In the genomic region with DNA sequence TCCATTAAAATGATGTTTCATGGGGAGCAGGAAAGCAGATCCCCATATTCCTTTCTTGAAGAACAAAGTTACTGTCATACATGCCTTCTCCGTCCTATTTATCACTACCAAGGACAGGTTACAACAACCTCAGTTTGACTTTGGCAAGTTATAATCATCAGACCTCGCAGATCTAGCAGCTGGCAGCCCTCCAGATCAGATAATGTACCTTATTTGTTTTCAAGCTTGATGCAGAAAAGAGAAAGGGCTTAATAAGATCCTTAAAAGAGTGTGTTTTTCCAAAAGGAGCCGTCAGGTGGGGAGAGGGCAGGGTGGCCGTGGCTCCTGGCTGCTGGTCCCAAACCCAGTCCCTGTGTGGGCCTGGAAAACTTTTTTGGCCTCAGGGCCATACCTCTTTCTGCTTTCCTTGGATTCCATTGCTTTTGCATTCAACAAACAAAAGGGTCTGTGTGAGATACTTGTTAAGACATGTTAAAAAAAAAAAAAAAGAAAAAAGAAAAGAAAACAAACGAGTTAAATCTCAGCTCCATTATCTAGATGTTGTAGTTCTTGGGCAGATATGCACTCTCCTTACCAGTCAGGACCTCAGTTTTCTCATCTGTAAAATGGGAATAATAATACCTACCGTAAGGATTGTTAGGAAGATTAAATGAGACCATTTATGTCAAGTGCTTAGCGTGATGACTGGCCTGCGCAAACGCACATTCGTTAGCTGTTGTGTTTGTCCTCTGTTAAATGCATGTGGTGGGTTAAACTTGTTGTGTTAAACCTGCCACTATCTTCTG, we compare ENCODE assay signal across 22 cellular contexts.
DNase-seq lines count a peak whose midpoint lies in the region; ATAC-seq, FAIRE-seq and TF ChIP-seq lines count a peak whose summit lies in the region.
"Had no signal": no experiment of that assay in that cellular context is flagged by ENCODE, and none has a peak within 500 bp of the region (broad histone marks: within the 10 kb centered on the region; RNA-seq: fewer than 3 reads in every experiment).

No MANE protein-coding gene starts in this region.

- intact Hi-C loops in GM12878 (cut with micrococcal nuclease; ENCODE audit: unreplicated experiment): no loop called here

- H3K79me2 ChIP-seq in GM12878 (ENCODE audit: control insufficient read depth, insufficient read depth, low read length) (no peaks in the 10 kb centered on the region), osteoblast (ENCODE audit: insufficient read depth, low read length) (no peaks in the 10 kb centered on the region)

- H2AFZ ChIP-seq in GM12878 (ENCODE audit: control insufficient read depth, low read depth, low read length): no peak overlapping the region
- H2AFZ ChIP-seq in osteoblast (ENCODE audit: low read length): no peak overlapping the region

- H3K9me3 ChIP-seq in GM12878 (replicated peaks; ENCODE audit: control insufficient read depth, insufficient read depth, low read length) (no peaks in the 10 kb centered on the region; the same call in 2 of the 3 replicates), osteoblast (ENCODE audit: low read depth, low read length) (no peaks in the 10 kb centered on the region), tibial nerve (no peaks in the 10 kb centered on the region)

- peak; percentile 35 for FAIRE-seq in GM12878 (lab: Jason Lieb, UNC)

- H3K4me3 ChIP-seq in GM12878 (no peak overlapping the region), osteoblast (ENCODE audit: insufficient read depth, low read length) (no peak overlapping the region), tibial nerve (no peak overlapping the region)
- H3K4me3 ChIP-seq: BLaER1, SK-N-MC, skin epidermis had no signal

- no peak for TF ChIP-seq RAD21 in GM12878 (IDR thresholded peaks at IDR 0.05; ENCODE audit: insufficient read depth, low read depth, low read length)

- RAD21 ChIA-PET in GM12878 (lab: Charles Lee; ENCODE audit: unreplicated experiment): no interaction called here

- CTCF ChIA-PET in GM12878 (lab: Yijun Ruan, JAX): no interaction called here

- TF ChIP-seq CTCF in GM12878 (IDR thresholded peaks at IDR 0.05 in 2 of 3, conservative IDR thresholded peaks at IDR 0.05 in 1 of 3; ENCODE audit: control insufficient read depth in 2 of 3, extremely low read depth in 1 of 3, insufficient read depth in 1 of 3, low read depth in 3 of 3, low read length in 3 of 3) (no peak), osteoblast (IDR thresholded peaks at IDR 0.05; ENCODE audit: extremely low read depth, low read depth, low read length) (no peak), tibial nerve (IDR thresholded peaks at IDR 0.05) (no peak)

- H3K36me3 ChIP-seq in GM12878 (ENCODE audit: control insufficient read depth in 2 of 2, insufficient read depth in 2 of 2, low read length in 1 of 2) (no peaks in the 10 kb centered on the region), osteoblast (ENCODE audit: insufficient read depth, low read length) (no peaks in the 10 kb centered on the region), tibial nerve (no peaks in the 10 kb centered on the region)
- H3K36me3 ChIP-seq: BLaER1 had no signal

- BruUV-seq in GM12878 (replicated peaks; lab: Mats Ljungman, UMichigan): no TSS peak

- in situ Hi-C loops in GM12878 (cut with MboI): no loop called here

- peaks cover 0 to 3% of the 10 kb centered on the region in 2 experiments; a peak in 2 of 4 replicates for H3K27me3 ChIP-seq in GM12878 (replicated peaks in 1 of 2; ENCODE audit: control insufficient read depth in 2 of 2, insufficient read depth in 2 of 2, low read length in 1 of 2)
- H3K27me3 ChIP-seq in osteoblast (ENCODE audit: insufficient read depth, low read length): peaks cover 21% of the 10 kb centered on the region
- H3K27me3 ChIP-seq in tibial nerve: no peaks in the 10 kb centered on the region
- H3K27me3 ChIP-seq: BLaER1 had no signal

- 55% methylated on average over 10 of the region's 10 CpGs for WGBS in GM12878 (ENCODE audit: insufficient coverage, insufficient replicate concordance, low lambda C conversion rate, missing lambda C conversion rate)
- 74 to 79% methylated on average over 10 of the region's 10 CpGs for WGBS in tibial nerve, 2 donors

- H3K4me1 ChIP-seq in GM12878 (ENCODE audit: control insufficient read depth, insufficient read depth, low read length) (no peaks in the 10 kb centered on the region), osteoblast (ENCODE audit: insufficient read depth, low read length) (no peaks in the 10 kb centered on the region), tibial nerve (no peaks in the 10 kb centered on the region)

- H4K20me1 ChIP-seq in GM12878 (ENCODE audit: control insufficient read depth, insufficient read depth) (no peaks in the 10 kb centered on the region), osteoblast (ENCODE audit: insufficient read depth, low read length) (no peaks in the 10 kb centered on the region)
- H4K20me1 ChIP-seq: BLaER1 had no signal

- no peak for ATAC-seq in GM12878
- ATAC-seq in HG03520 (IDR thresholded peaks at IDR 0.05; ENCODE audit: unreplicated experiment): no peak

- no peak overlapping the region for H3K9ac ChIP-seq in GM12878 (ENCODE audit: control insufficient read depth, insufficient read depth, low read length)
- H3K9ac ChIP-seq: BLaER1 had no signal

- SMC1A ChIA-PET in GM12878 (lab: Charles Lee; ENCODE audit: uncharacterized antibody, unreplicated experiment): no interaction called here

- peak; percentile 27 for DNase-seq in DMS 273 (lab: John Stamatoyannopoulos, UW; ENCODE audit: unreplicated experiment)
- DNase-seq in DMS 273 treated with DMSO at 0.1 percent for 48 hours (lab: John Stamatoyannopoulos, UW): no peak
- peak; percentile 42 for DNase-seq in M059J (ENCODE audit: low read depth)
- DNase-seq in GM12878 (ENCODE audit: low read depth, low spot score): no peak
- DNase-seq in osteoblast (ENCODE audit: insufficient read length, low spot score, missing footprints): peak; percentile 14
- no peak for DNase-seq in SIG-M5 treated with dmso at 0.1 percent for 504 hours (lab: John Stamatoyannopoulos, UW; ENCODE audit: unreplicated experiment)
- no peak for DNase-seq in tibial nerve (ENCODE audit: low spot score in 2 of 2)
- DNase-seq: 8988T; activated CD4-positive, alpha-beta T cell treated with anti-CD3 and anti-CD28 coated beads, Interleukin-2, amount 10 ng/mL, durations not matched to agents 24 days and 14 days; activated naive CD4-positive, alpha-beta T cell treated with anti-CD3 and anti-CD28 coated beads, Interleukin-2, amount 50 U/mL, for 16 hours; DMS153; erythroblast; KG1; naive B cell; NCI-H1436; NCI-H524; stimulated activated CD4-positive, alpha-beta T cell treated with anti-CD3 and anti-CD28 coated beads, Interleukin-4, amount 100 ng/mL, for 24 hours; T1000 had no signal

- H3K4me2 ChIP-seq in GM12878 (ENCODE audit: control insufficient read depth, insufficient read depth) (no peak overlapping the region), osteoblast (ENCODE audit: insufficient read depth, low read length) (no peak overlapping the region)
- H3K4me2 ChIP-seq: BLaER1 had no signal

- TF ChIP-seq EP300 in GM12878 (IDR thresholded peaks at IDR 0.05; ENCODE audit: borderline replicate concordance in 1 of 2, control insufficient read depth in 1 of 2, low read depth in 2 of 2, low read length in 2 of 2): no peak
- no peak for TF ChIP-seq EP300 in tibial nerve (IDR thresholded peaks at IDR 0.05)

- POLR2A ChIA-PET in GM12878 (lab: Charles Lee): no interaction called here

- TF ChIP-seq POLR2A in GM12878 (IDR thresholded peaks at IDR 0.05; ENCODE audit: low read depth, low read length): no peak
- no peak for TF ChIP-seq POLR2A in tibial nerve (IDR thresholded peaks at IDR 0.05)

- H3K27ac ChIP-seq in GM12878 (ENCODE audit: control insufficient read depth, insufficient read depth) (no peak overlapping the region), osteoblast (ENCODE audit: low read depth, low read length) (no peak overlapping the region), tibial nerve (no peak overlapping the region)
- H3K27ac ChIP-seq: BLaER1, SK-N-MC had no signal

TF ChIP-seq in GM12878, 131 proteins besides CTCF, POLR2A, EP300 and RAD21:
- TF ChIP-seq GABPA (IDR thresholded peaks at IDR 0.05; ENCODE audit: low read depth) (no peak), TBL1XR1 (IDR thresholded peaks at IDR 0.05; ENCODE audit: low read depth, low read length) (no peak), ZNF217 (IDR thresholded peaks at IDR 0.05) (no peak)
- TF ChIP-seq, protein P1, sequence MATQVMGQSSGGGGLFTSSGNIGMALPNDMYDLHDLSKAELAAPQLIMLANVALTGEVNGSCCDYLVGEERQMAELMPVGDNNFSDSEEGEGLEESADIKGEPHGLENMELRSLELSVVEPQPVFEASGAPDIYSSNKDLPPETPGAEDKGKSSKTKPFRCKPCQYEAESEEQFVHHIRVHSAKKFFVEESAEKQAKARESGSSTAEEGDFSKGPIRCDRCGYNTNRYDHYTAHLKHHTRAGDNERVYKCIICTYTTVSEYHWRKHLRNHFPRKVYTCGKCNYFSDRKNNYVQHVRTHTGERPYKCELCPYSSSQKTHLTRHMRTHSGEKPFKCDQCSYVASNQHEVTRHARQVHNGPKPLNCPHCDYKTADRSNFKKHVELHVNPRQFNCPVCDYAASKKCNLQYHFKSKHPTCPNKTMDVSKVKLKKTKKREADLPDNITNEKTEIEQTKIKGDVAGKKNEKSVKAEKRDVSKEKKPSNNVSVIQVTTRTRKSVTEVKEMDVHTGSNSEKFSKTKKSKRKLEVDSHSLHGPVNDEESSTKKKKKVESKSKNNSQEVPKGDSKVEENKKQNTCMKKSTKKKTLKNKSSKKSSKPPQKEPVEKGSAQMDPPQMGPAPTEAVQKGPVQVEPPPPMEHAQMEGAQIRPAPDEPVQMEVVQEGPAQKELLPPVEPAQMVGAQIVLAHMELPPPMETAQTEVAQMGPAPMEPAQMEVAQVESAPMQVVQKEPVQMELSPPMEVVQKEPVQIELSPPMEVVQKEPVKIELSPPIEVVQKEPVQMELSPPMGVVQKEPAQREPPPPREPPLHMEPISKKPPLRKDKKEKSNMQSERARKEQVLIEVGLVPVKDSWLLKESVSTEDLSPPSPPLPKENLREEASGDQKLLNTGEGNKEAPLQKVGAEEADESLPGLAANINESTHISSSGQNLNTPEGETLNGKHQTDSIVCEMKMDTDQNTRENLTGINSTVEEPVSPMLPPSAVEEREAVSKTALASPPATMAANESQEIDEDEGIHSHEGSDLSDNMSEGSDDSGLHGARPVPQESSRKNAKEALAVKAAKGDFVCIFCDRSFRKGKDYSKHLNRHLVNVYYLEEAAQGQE (IDR thresholded peaks at IDR 0.05; ENCODE audit: low read depth, low read length): no peak

Comparison
In these comparisons a context has a peak if more than half of its experiments do, and no peak if none do; other contexts are left out.
1. DNase-seq: peak in DMS 273 (single experiment), M059J (single experiment) and osteoblast (single experiment); none in DMS 273 treated with DMSO at 0.1 percent for 48 hours (single experiment), GM12878 (single experiment), SIG-M5 treated with dmso at 0.1 percent for 504 hours (single experiment) and tibial nerve (0 of 2).